Comparison of ENCODE assay signal across 8 cellular contexts in the genomic region with DNA sequence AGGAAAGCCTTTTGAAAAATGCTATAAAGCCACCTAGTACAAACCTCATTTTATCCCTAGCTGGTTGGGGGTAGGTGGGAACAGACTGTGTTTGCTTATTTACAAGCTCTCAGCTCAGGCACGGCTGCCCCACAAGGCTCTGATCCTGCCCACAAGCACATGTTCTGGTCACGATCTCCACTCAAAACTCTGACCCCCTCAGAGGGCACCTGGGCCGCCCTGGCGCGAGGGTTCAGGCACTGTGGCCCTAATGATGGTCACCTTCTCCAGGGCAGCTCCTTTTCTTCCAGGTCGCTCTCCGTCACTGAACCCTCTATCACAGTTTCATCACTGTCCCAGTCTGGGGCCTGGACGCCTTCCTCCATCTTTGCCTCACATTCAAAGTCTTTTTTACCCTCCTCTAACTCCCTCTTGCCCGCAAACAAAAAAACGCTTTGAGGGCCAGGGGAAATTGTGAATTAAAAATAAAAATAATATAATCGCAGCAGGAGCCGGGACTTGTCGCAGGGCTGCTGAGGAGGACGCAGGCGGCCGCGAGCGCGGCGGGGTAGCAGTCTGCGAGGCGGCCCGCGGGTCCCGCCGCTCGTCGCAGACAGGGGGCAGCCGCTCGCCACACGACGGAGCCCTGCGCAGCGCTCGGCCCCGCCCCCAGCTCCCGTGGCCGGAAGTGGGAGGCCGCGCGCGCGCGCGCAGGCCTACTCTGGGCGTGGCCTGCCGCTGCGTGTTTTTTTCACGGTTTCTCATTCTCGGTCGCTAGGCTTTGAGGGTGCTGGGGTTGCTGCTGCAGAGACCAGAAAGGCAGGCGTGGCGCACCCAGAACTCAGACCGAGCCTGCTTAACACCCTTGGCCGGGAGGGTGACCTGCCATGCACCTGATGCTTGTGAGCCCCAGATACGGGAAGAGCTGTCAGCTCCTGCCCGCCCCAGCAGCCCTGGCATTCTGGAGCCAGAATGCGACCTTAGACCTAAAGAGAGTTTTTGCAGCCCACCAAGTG. TPM values are rescaled to one million over a fixed set of nuclear protein-coding genes. Genes with fewer than 3 reads are reported as not detected.
DNase-seq lines count a peak whose midpoint lies in the region; TF ChIP-seq lines count a peak whose summit lies in the region.

Gene ANKRD31, minus strand, starts transcription at position 557 of the 995 bp plus-strand sequence. Its CDS starts 192 bp downstream, at position 365.

- 3 to 4% methylated on average over 49 to 58 of the region's 58 CpGs for WGBS in GM23248 (ENCODE audit: low coverage in 1 of 2, low lambda C conversion rate in 2 of 2, missing lambda C conversion rate in 2 of 2), 2 experiments

- H3K9ac ChIP-seq in GM23248 (peak within 1 kb of the TSS; percentile 83), neural progenitor cell (no peak within 1 kb of the TSS), stomach smooth muscle (ENCODE audit: low read length in 2 of 2) (peak within 1 kb of the TSS; percentile 86 to 88)

- H3K36me3 ChIP-seq in GM23248 (ENCODE audit: low read depth) (no peaks in the 10 kb centered on the region), neural progenitor cell (no peaks in the 10 kb centered on the region), stomach smooth muscle (ENCODE audit: control insufficient read depth in 2 of 2, insufficient read depth in 2 of 2, low read length in 2 of 2) (no peaks in the 10 kb centered on the region)

- DNase-seq in ELR (ENCODE audit: low read depth): peak; percentile 80
- peak; percentile 93 for DNase-seq in GM23248
- peak; percentile 67 to 73 for DNase-seq in Kasumi-1 (lab: John Stamatoyannopoulos, UW)
- peak; percentile 92 for DNase-seq in RWPE1 (ENCODE audit: low spot score)
- DNase-seq in activated gamma-delta T cell (lab: John Stamatoyannopoulos, UW): peak; percentile 80
- DNase-seq in foreskin fibroblast: peak; percentile 81 to 95
- peak; percentile 92 for DNase-seq in neural progenitor cell (ENCODE audit: low spot score)

- H3K4me1 ChIP-seq in GM23248 (ENCODE audit: insufficient read depth) (peaks cover 8% of the 10 kb centered on the region; the same call in 1 of the 2 replicates), neural progenitor cell (peaks cover 13% of the 10 kb centered on the region), stomach smooth muscle (ENCODE audit: control insufficient read depth, insufficient read depth, low read length) (peaks cover 5% of the 10 kb centered on the region)

- H4K20me1 ChIP-seq in GM23248 (ENCODE audit: insufficient read depth) (no peaks in the 10 kb centered on the region), neural progenitor cell (ENCODE audit: low read depth) (no peaks in the 10 kb centered on the region)

- H3F3A ChIP-seq in GM23248 (ENCODE audit: insufficient read depth) (no peaks in the 10 kb centered on the region), neural progenitor cell (ENCODE audit: low read depth) (no peaks in the 10 kb centered on the region)

- H3K4me2 ChIP-seq in GM23248 (ENCODE audit: unreplicated experiment) (peak within 1 kb of the TSS; percentile 80), neural progenitor cell (peak within 1 kb of the TSS; percentile 84)

- H3K4me3 ChIP-seq in GM23248 (peak within 1 kb of the TSS; percentile 88), foreskin fibroblast (ENCODE audit: low read depth in 1 of 2, low read length in 2 of 2) (peak within 1 kb of the TSS; percentile 54 to 93), neural progenitor cell (peak within 1 kb of the TSS; percentile 71), stomach smooth muscle (ENCODE audit: low read length in 2 of 2) (peak within 1 kb of the TSS; percentile 89 to 96)

- no peaks in the 10 kb centered on the region for H3K36me3 Mint-ChIP-seq in neural progenitor cell

- no peaks in the 10 kb centered on the region for H3K79me2 ChIP-seq in GM23248 (ENCODE audit: insufficient read depth)
- no peaks in the 10 kb centered on the region for H3K79me2 ChIP-seq in neural progenitor cell (ENCODE audit: low read depth)

- peaks cover 3% of the 10 kb centered on the region for H3K27me3 Mint-ChIP-seq in neural progenitor cell (ENCODE audit: insufficient read depth, low read depth)

- CTCF ChIA-PET in RWPE1 (lab: Yijun Ruan, JAX): interaction anchor here (0.5 to 2.0 kb wide), 15 partner anchors 13 to 545 kb away, joined by 3 to 9 read pairs (median 4); partner anchors contain the start of gene HMGCR

- H3K9me3 Mint-ChIP-seq in neural progenitor cell: no peaks in the 10 kb centered on the region

- POLR2A ChIA-PET in RWPE1 (lab: Yijun Ruan, JAX; ENCODE audit: low non-redundant PET): interaction anchor here (0.5 to 1.0 kb wide), 6 partner anchors 26 to 183 kb away, joined by 3 to 14 read pairs (median 4); partner anchors contain the start of gene HMGCR

- TF ChIP-seq CTCF in RWPE1 (conservative IDR thresholded peaks at IDR 0.05; ENCODE audit: low read depth) (peak; percentile 99), foreskin fibroblast (IDR thresholded peaks at IDR 0.05; ENCODE audit: low read depth, low read length) (peak; percentile 47), neural progenitor cell (IDR thresholded peaks at IDR 0.05) (peak; percentile 77)

- H3K4me1 Mint-ChIP-seq in neural progenitor cell: peaks cover 19% of the 10 kb centered on the region

- no peaks in the 10 kb centered on the region for H3K9me2 ChIP-seq in GM23248 (ENCODE audit: insufficient read depth)

- H3K27me3 ChIP-seq in GM23248 (replicated peaks; ENCODE audit: insufficient read depth) (no peaks in the 10 kb centered on the region), neural progenitor cell (no peaks in the 10 kb centered on the region), stomach smooth muscle (ENCODE audit: control insufficient read depth in 1 of 2, insufficient read depth in 2 of 2, low read length in 2 of 2) (no peaks in the 10 kb centered on the region)

- H3K9me3 ChIP-seq in GM23248 (ENCODE audit: low read depth): no peaks in the 10 kb centered on the region
- no peaks in the 10 kb centered on the region for H3K9me3 ChIP-seq in neural progenitor cell (ENCODE audit: low read depth)
- H3K9me3 ChIP-seq in stomach smooth muscle (ENCODE audit: control insufficient read depth in 2 of 2, low read length in 2 of 2): no peaks in the 10 kb centered on the region

- H3K27ac Mint-ChIP-seq in neural progenitor cell: peak within 1 kb of the TSS; percentile 95

- peak within 1 kb of the TSS; percentile 91 for H3K4me3 Mint-ChIP-seq in neural progenitor cell

- H2AFZ ChIP-seq in GM23248 (peak within 1 kb of the TSS; percentile 99), neural progenitor cell (replicated peaks) (peak within 1 kb of the TSS; percentile 86)

- H3K27ac ChIP-seq in GM23248: peak within 1 kb of the TSS; percentile 41
- peak within 1 kb of the TSS; percentile 64 for H3K27ac ChIP-seq in RWPE1
- no peak within 1 kb of the TSS for H3K27ac ChIP-seq in neural progenitor cell
- H3K27ac ChIP-seq in stomach smooth muscle (ENCODE audit: low read length): peak within 1 kb of the TSS; percentile 55

- in situ Hi-C loops in GM23248 (cut with MboI): loop anchor here (25.0 kb wide), 1 partner anchor 299 kb away; no protein-coding TSS in a partner anchor

RNA-seq across cellular contexts. Expression of gene ANKRD31, which starts in this region (rescaled TPM):
- total RNA-seq in GM23248 (2014; rRNA removed; shearing (Covaris generic)): not detected in 2 replicates
- 0.06 TPM in 1 of 2 replicates, not detected in the other for polyA plus RNA-seq in GM23248 (2016; fragmentation: Nextera tagmentation; extraction: Ambion mirVana)
- total RNA-seq in neural progenitor cell (ENCODE audit: low replicate concordance): 0.74 and 0.75 TPM in 2 replicates

Comparison
In these comparisons a context has a peak if more than half of its experiments do, and no peak if none do; other contexts are left out.
1. Peak in DNase-seq, H3K4me3 ChIP-seq, H3K27ac ChIP-seq, H3K9ac ChIP-seq and H3K4me2 ChIP-seq in GM23248; RNA of the gene not detected or under 1 TPM.
2. Peak in DNase-seq, H3K4me3 ChIP-seq and H3K4me2 ChIP-seq in neural progenitor cell; RNA of the gene not detected or under 1 TPM.
3. CTCF ChIP-seq: peak in every context shown above with its lines; median percentile 99 in RWPE1; 77 in neural progenitor cell; 47 in foreskin fibroblast.